Comparison of ENCODE assay signal across 23 cellular contexts in genomic region chr11:69470301-69470700, GRCh38. TPM values are rescaled to one million over a fixed set of nuclear protein-coding genes. Genes with fewer than 3 reads are reported as not detected.
DNase-seq lines count a peak whose midpoint lies in the region; ATAC-seq, FAIRE-seq and TF ChIP-seq lines count a peak whose summit lies in the region.
"Had no signal": no experiment of that assay in that cellular context is flagged by ENCODE, and none has a peak within 500 bp of the region (broad histone marks: within the 10 kb centered on the region; RNA-seq: fewer than 3 reads in every experiment).

No MANE protein-coding gene starts in this region.

- H3K36me3 ChIP-seq in right atrium auricular region (no peaks in the 10 kb centered on the region), HepG2 (replicated peaks in 1 of 2; ENCODE audit: control insufficient read depth in 1 of 2, insufficient read depth in 2 of 2, low read length in 2 of 2) (no peaks in the 10 kb centered on the region), osteoblast (ENCODE audit: insufficient read depth, low read length) (no peaks in the 10 kb centered on the region), sigmoid colon (no peaks in the 10 kb centered on the region), gastroesophageal sphincter (no peaks in the 10 kb centered on the region)
- H3K36me3 ChIP-seq: BE2C had no signal

- peak overlapping the region; percentile 85 for H3K4me2 ChIP-seq in HepG2 (ENCODE audit: low read depth, low read length)
- no peak overlapping the region for H3K4me2 ChIP-seq in osteoblast (ENCODE audit: insufficient read depth, low read length)

- TF ChIP-seq RAD21 in HepG2 (CRISPR knock-in tag; IDR thresholded peaks at IDR 0.05): no peak

- FAIRE-seq in HepG2 (lab: Jason Lieb, UNC): peak; percentile 78
- FAIRE-seq: A204.1, GM19239 had no signal

- ATAC-seq in left ventricle myocardium superior (no peak), HepG2 (0 out of 3 replicates have a peak, but pooled peaks have one; percentile 19), gastroesophageal sphincter (no peak)
- ATAC-seq: HCT116 had no signal

- no peaks in the 10 kb centered on the region for H3K27me3 ChIP-seq in right atrium auricular region
- H3K27me3 ChIP-seq in HepG2 (ENCODE audit: control insufficient read depth in 1 of 2, insufficient read depth in 2 of 2, low read length in 2 of 2): no peaks in the 10 kb centered on the region
- H3K27me3 ChIP-seq in osteoblast (ENCODE audit: insufficient read depth, low read length): no peaks in the 10 kb centered on the region
- H3K27me3 ChIP-seq in sigmoid colon: peaks cover 0 to 4% (median 0%) of the 10 kb centered on the region in 3 donors
- peaks cover 16% of the 10 kb centered on the region for H3K27me3 ChIP-seq in gastroesophageal sphincter
- H3K27me3 ChIP-seq: BE2C had no signal

- 25% methylated on average over 9 of the region's 9 CpGs for WGBS in HepG2 (ENCODE audit: low lambda C conversion rate)
- WGBS in sigmoid colon, 2 donors: 24 to 77% methylated on average over 9 of the region's 9 CpGs
- 78 to 92% methylated on average over 4 of the region's 9 CpGs for WGBS in gastroesophageal sphincter (ENCODE audit: low coverage in 1 of 2), 2 donors

- DNase-seq in left ventricle myocardium superior (peak; percentile 24), right atrium auricular region (ENCODE audit: low spot score) (no peak), HepG2 (ENCODE audit: low spot score) (peak; percentile 47), osteoblast (ENCODE audit: insufficient read length, low spot score, missing footprints) (peak; percentile 92), NCI-H526 treated with DMSO at 0.1 percent for 48 hours (lab: John Stamatoyannopoulos, UW) (no peak), sigmoid colon (no peak)
- DNase-seq: BE2C; CD4-positive, alpha-beta T cell; DMS153; GF-D8; GM23248; KBM-7; NCI-H1105 treated with DMSO at 0.1 percent for 48 hours; NCI-H1694; NCI-H2081 treated with DMSO at 0.1 percent for 48 hours; NCI-H510A; NCI-H774; OCI-M1; SHP77 treated with DMSO at 0.1 percent for 48 hours had no signal

- H3K9me3 ChIP-seq in right atrium auricular region (peaks cover 0 to 6% of the 10 kb centered on the region in 2 donors), HepG2 (ENCODE audit: low read length) (peaks cover 12% of the 10 kb centered on the region), osteoblast (ENCODE audit: low read depth, low read length) (no peaks in the 10 kb centered on the region), sigmoid colon (no peaks in the 10 kb centered on the region), gastroesophageal sphincter (peaks cover 0 to 11% (median 0%) of the 10 kb centered on the region in 3 donors)
- H3K9me3 ChIP-seq: BE2C had no signal

- CTCF ChIA-PET in HepG2 (lab: Yijun Ruan, JAX; ENCODE audit: low intra/inter-chr PET ratio, low total read pairs): no interaction called here

- intact Hi-C loops in left ventricle myocardium superior (cut with micrococcal nuclease): no loop called here
- intact Hi-C loops in HepG2 (cut with micrococcal nuclease; ENCODE audit: unreplicated experiment): no loop called here
- intact Hi-C loops in sigmoid colon (cut with DNase I): no loop called here

- H3K79me2 ChIP-seq in HepG2 (ENCODE audit: insufficient read depth, low read length): no peaks in the 10 kb centered on the region
- no peaks in the 10 kb centered on the region for H3K79me2 ChIP-seq in osteoblast (ENCODE audit: insufficient read depth, low read length)

- H3K4me1 ChIP-seq in right atrium auricular region (peaks cover 0 to 18% of the 10 kb centered on the region in 2 donors), HepG2 (ENCODE audit: insufficient read depth, low read length) (peaks cover 58% of the 10 kb centered on the region), osteoblast (ENCODE audit: insufficient read depth, low read length) (no peaks in the 10 kb centered on the region), sigmoid colon (peaks cover 0 to 11% (median 5%) of the 10 kb centered on the region in 4 donors), gastroesophageal sphincter (peaks cover 0 to 15% (median 0%) of the 10 kb centered on the region in 3 donors)
- H3K4me1 ChIP-seq: BE2C had no signal

- TF ChIP-seq POLR2A in HepG2 (IDR thresholded peaks at IDR 0.05; ENCODE audit: insufficient read depth in 1 of 2, low read depth in 2 of 2, low read length in 2 of 2) (no peak), sigmoid colon (IDR thresholded peaks at IDR 0.05) (no peak), gastroesophageal sphincter (IDR thresholded peaks at IDR 0.05) (no peak)

- H3K9ac ChIP-seq in HepG2 (ENCODE audit: insufficient read depth, low read depth, low read length): no peak overlapping the region
- H3K9ac ChIP-seq: GM23248 had no signal

- TF ChIP-seq CTCF in right atrium auricular region (IDR thresholded peaks at IDR 0.05): no peak
- TF ChIP-seq CTCF in HepG2 (CRISPR knock-in tag; IDR thresholded peaks at IDR 0.05): no peak
- no peak for TF ChIP-seq CTCF in osteoblast (IDR thresholded peaks at IDR 0.05; ENCODE audit: extremely low read depth, low read depth, low read length)
- no peak for TF ChIP-seq CTCF in sigmoid colon (IDR thresholded peaks at IDR 0.05)
- no peak for TF ChIP-seq CTCF in gastroesophageal sphincter (IDR thresholded peaks at IDR 0.05)

- H3K27ac ChIP-seq in right atrium auricular region (no peak overlapping the region), HepG2 (ENCODE audit: extremely low read length, insufficient read depth, low read length) (peak overlapping the region; percentile 31), osteoblast (ENCODE audit: low read depth, low read length) (no peak overlapping the region), sigmoid colon (no peak overlapping the region), gastroesophageal sphincter (no peak overlapping the region)
- H3K27ac ChIP-seq: GM23248 had no signal

- H3K4me3 ChIP-seq in right atrium auricular region (no peak overlapping the region), HepG2 (replicated peaks in 1 of 3; ENCODE audit: insufficient read depth in 1 of 3, low read depth in 2 of 3, low read length in 3 of 3) (peak overlapping the region in 1 of 3 experiments; percentile 23; a peak in 1 of 6 replicates), osteoblast (ENCODE audit: insufficient read depth, low read length) (no peak overlapping the region), sigmoid colon (no peak overlapping the region), gastroesophageal sphincter (no peak overlapping the region)
- H3K4me3 ChIP-seq: GM23248 had no signal

- POLR2A ChIA-PET in HepG2 (lab: Yijun Ruan, JAX): interaction anchor here (0.9 to 1.0 kb wide), 3 partner anchors 9 to 173 kb away, joined by 3 read pairs; a partner anchor contains a TSS

- TF ChIP-seq EP300 in HepG2 (IDR thresholded peaks at IDR 0.05; ENCODE audit: low read depth in 2 of 2, low read length in 2 of 2) (no peak), HepG2 (CRISPR knock-in tag; IDR thresholded peaks at IDR 0.05; ENCODE audit: borderline replicate concordance) (no peak), sigmoid colon (IDR thresholded peaks at IDR 0.05) (no peak), gastroesophageal sphincter (IDR thresholded peaks at IDR 0.05) (no peak)

- H4K20me1 ChIP-seq in HepG2 (ENCODE audit: insufficient read depth, low read length): no peaks in the 10 kb centered on the region
- H4K20me1 ChIP-seq in osteoblast (ENCODE audit: insufficient read depth, low read length): no peaks in the 10 kb centered on the region

- BruUV-seq in HepG2 (replicated peaks; lab: Mats Ljungman, UMichigan): TSS peak; percentile 64

- H2AFZ ChIP-seq in HepG2 (ENCODE audit: low read length) (no peak overlapping the region), osteoblast (ENCODE audit: low read length) (no peak overlapping the region)
- H2AFZ ChIP-seq: GM23248 had no signal

- in situ Hi-C loops in HepG2 (cut with HindIII; ENCODE audit: extremely low pct_ligation_motif_present, low pct_unique_long_range_greater_than_20kb): no loop called here

TF ChIP-seq in HepG2, 621 proteins besides CTCF, POLR2A, EP300 and RAD21 (continues in another document):
- TF ChIP-seq SYNCRIP (IDR thresholded peaks at IDR 0.05; ENCODE audit: insufficient read depth, low read depth, low read length): no peak
- no peak for TF ChIP-seq PRPF4 (IDR thresholded peaks at IDR 0.05; ENCODE audit: low read depth, low read length, poor library complexity, severe bottlenecking)
- TF ChIP-seq MTA1 (CRISPR knock-in tag; IDR thresholded peaks at IDR 0.05; ENCODE audit: borderline replicate concordance): no peak

RNA-seq across cellular contexts. Expression of gene LINC01488, which starts 11.2 kb away (rescaled TPM):
- not detected for total RNA-seq in left ventricle myocardium superior
- not detected for total RNA-seq in right atrium auricular region
- 0.14 and 0.58 TPM in 2 replicates for total RNA-seq in HepG2 (2016; rRNA removed; fragmentation: Illumina TruSeq; extraction: Trizol)
- 0.10 and 0.18 TPM in 2 replicates for total RNA-seq in HepG2 (2016; cell fraction: cytosol; rRNA removed; fragmentation: Illumina TruSeq; extraction: Trizol; ENCODE audit: low read depth)
- 0.09 and 0.74 TPM in 2 replicates for total RNA-seq in HepG2 (2016; cell fraction: insoluble cytoplasmic fraction; rRNA removed; fragmentation: Illumina TruSeq; extraction: Trizol)
- 0.17 and 0.31 TPM in 2 replicates for total RNA-seq in HepG2 (2016; cell fraction: membrane; rRNA removed; fragmentation: Illumina TruSeq; extraction: Trizol)
- 0.47 and 1.4 TPM in 2 replicates for total RNA-seq in HepG2 (2016; cell fraction: nucleus; rRNA removed; fragmentation: Illumina TruSeq; extraction: Trizol)
- 0.13 and 0.26 TPM in 2 replicates for polyA plus RNA-seq in HepG2 (2011; rRNA removed)
- polyA plus RNA-seq in HepG2 (2011; cell fraction: cytosol; rRNA removed): 0.11 TPM in 1 of 2 replicates, not detected in the other
- polyA plus RNA-seq in HepG2 (2011; cell fraction: nucleus; rRNA removed): 0.31 and 1.3 TPM in 2 replicates
- polyA plus RNA-seq in HepG2 (2012): 0.04 TPM in 1 of 2 replicates, not detected in the other
- 0.09 and 0.12 TPM in 2 replicates for polyA plus RNA-seq in HepG2 (2016; cell fraction: cytosol; fragmentation: Illumina TruSeq; extraction: Trizol; ENCODE audit: low read depth)
- 0.21 and 0.39 TPM in 2 replicates for polyA plus RNA-seq in HepG2 (2016; cell fraction: insoluble cytoplasmic fraction; fragmentation: Illumina TruSeq; extraction: Trizol; ENCODE audit: low read depth)
- 0.22 TPM in 2 replicates for polyA plus RNA-seq in HepG2 (2016; cell fraction: membrane; fragmentation: Illumina TruSeq; extraction: Trizol; ENCODE audit: low read depth)
- 1.7 and 3.1 TPM in 2 replicates for polyA plus RNA-seq in HepG2 (2016; cell fraction: nucleus; fragmentation: Illumina TruSeq; extraction: Trizol; ENCODE audit: insufficient read depth, low read depth)
- 0.16 TPM in 1 of 2 replicates, not detected in the other for polyA minus RNA-seq in HepG2 (2011; rRNA and poly(A)+ RNA removed; ENCODE audit: low replicate concordance)
- polyA minus RNA-seq in HepG2 (2011; cell fraction: cytosol; rRNA and poly(A)+ RNA removed): not detected in 2 replicates
- polyA minus RNA-seq in HepG2 (2011; cell fraction: nucleus; rRNA and poly(A)+ RNA removed): 0.12 and 0.39 TPM in 2 replicates
- total RNA-seq in osteoblast: not detected in 2 replicates
- under 1 TPM in 1 of 4 donors, not detected in 3; 0.36 TPM for total RNA-seq in sigmoid colon
- not detected for polyA plus RNA-seq in sigmoid colon
- total RNA-seq in gastroesophageal sphincter: not detected
- total RNA-seq: CD4-positive, alpha-beta T cell; GM23248 had no signal
- polyA plus RNA-seq: GM23248 had no signal

Comparison
In these comparisons a context has a peak if more than half of its experiments do, and no peak if none do; other contexts are left out.
1. DNase-seq: peak in left ventricle myocardium superior (single experiment), HepG2 (single experiment) and osteoblast (single experiment); none in right atrium auricular region (single experiment), NCI-H526 treated with DMSO at 0.1 percent for 48 hours (single experiment) and sigmoid colon (single experiment).